ENCODE assay signal across 29 cellular contexts in the genomic region with DNA sequence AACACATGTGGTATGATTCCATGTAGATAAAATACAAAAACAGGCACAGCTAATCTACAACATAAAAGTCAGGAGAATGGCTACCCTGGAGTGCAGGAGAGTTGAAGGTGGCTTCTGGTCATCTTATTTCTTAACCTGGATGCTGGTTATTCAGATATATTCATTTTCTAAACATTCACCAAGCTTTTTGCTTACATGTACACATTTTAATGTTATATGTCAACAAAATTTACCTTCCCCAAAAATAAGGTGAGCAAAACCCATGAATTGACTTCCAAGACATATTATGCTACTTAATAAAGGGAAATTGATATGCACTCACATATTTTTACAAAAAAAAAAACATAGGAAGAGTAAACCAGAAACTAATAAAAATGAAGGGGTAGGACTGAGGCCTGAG.
"Had no signal": no experiment of that assay in that cellular context is flagged by ENCODE, and none has a peak within 500 bp of the region (broad histone marks: within the 10 kb centered on the region; RNA-seq: fewer than 3 reads in every experiment).

No MANE protein-coding gene starts in this region.

- H3K9me3 Mint-ChIP-seq: activated CD4-positive, alpha-beta memory T cell treated with anti-CD3 and anti-CD28 coated beads for 36 hours; activated CD4-positive, alpha-beta T cell treated with anti-CD3 and anti-CD28 coated beads, Interleukin-2, amount 10 ng/mL, durations not matched to agents 24 days and 14 days; activated naive CD4-positive, alpha-beta T cell treated with anti-CD3 and anti-CD28 coated beads, Interleukin-2, amount 10 ng/mL, durations not matched to agents 7 days and 5 days; activated naive CD8-positive, alpha-beta T cell treated with anti-CD3 and anti-CD28 coated beads, Interleukin-2, amount 10 ng/mL, durations not matched to agents 7 days and 5 days; activated T-cell treated with anti-CD3 and anti-CD28 coated beads, Interleukin-2, amount 50 U/mL, for 24 hours; brain; nephron progenitor cell had no signal

- H3K36me3 ChIP-seq: ascending aorta, cardiac muscle cell, right atrium auricular region, suprapubic skin, tibial artery, upper lobe of right lung, WERI-Rb-1 had no signal

- H3K27ac Mint-ChIP-seq: activated CD4-positive, alpha-beta memory T cell treated with anti-CD3 and anti-CD28 coated beads for 36 hours; activated CD4-positive, alpha-beta T cell treated with anti-CD3 and anti-CD28 coated beads, Interleukin-2, amount 10 ng/mL, durations not matched to agents 24 days and 14 days; activated naive CD4-positive, alpha-beta T cell treated with anti-CD3 and anti-CD28 coated beads, Interleukin-2, amount 10 ng/mL, durations not matched to agents 7 days and 5 days; activated naive CD8-positive, alpha-beta T cell treated with anti-CD3 and anti-CD28 coated beads, Interleukin-2, amount 10 ng/mL, durations not matched to agents 7 days and 5 days; activated T-cell treated with anti-CD3 and anti-CD28 coated beads, Interleukin-2, amount 50 U/mL, for 24 hours; brain had no signal

- DNase-seq: activated CD4-positive, alpha-beta memory T cell treated with anti-CD3 and anti-CD28 coated beads for 36 hours; activated CD4-positive, alpha-beta T cell treated with anti-CD3 and anti-CD28 coated beads, Interleukin-2, amount 10 ng/mL, durations not matched to agents 24 days and 14 days; activated CD4-positive, CD25-positive, alpha-beta regulatory T cell treated with anti-CD3 and anti-CD28 coated beads, Interleukin-2, amount 50 U/mL, for 72 hours; activated CD8-positive, alpha-beta memory T cell treated with anti-CD3 and anti-CD28 coated beads, Interleukin-2, amount 50 U/mL, for 4 hours; activated gamma-delta T cell; activated naive CD4-positive, alpha-beta T cell treated with anti-CD3 and anti-CD28 coated beads, Interleukin-2, amount 10 ng/mL, durations not matched to agents 7 days and 5 days; activated naive CD8-positive, alpha-beta T cell treated with anti-CD3 and anti-CD28 coated beads, Interleukin-2, amount 10 ng/mL, durations not matched to agents 7 days and 5 days; activated T-cell treated with anti-CD3 and anti-CD28 coated beads, Interleukin-2, amount 50 U/mL, for 24 hours; cortex of kidney; foreskin fibroblast; head of caudate nucleus; hippocampal formation; kidney; left colon; mammary epithelial cell; nephron progenitor cell; occipital lobe; stimulated activated CD4-positive, alpha-beta T cell treated with anti-CD3 and anti-CD28 coated beads, Interleukin-15, amount 100 ng/mL, for 24 hours; stimulated activated naive CD4-positive, alpha-beta T cell; T1000; tibial artery; upper lobe of right lung; WERI-Rb-1 had no signal

- H3K27ac ChIP-seq: ascending aorta, cardiac muscle cell, right atrium auricular region, suprapubic skin, tibial artery, upper lobe of right lung, WERI-Rb-1 had no signal

- H3K4me3 Mint-ChIP-seq: activated CD4-positive, alpha-beta memory T cell treated with anti-CD3 and anti-CD28 coated beads for 36 hours; activated CD4-positive, alpha-beta T cell treated with anti-CD3 and anti-CD28 coated beads, Interleukin-2, amount 10 ng/mL, durations not matched to agents 24 days and 14 days; activated naive CD4-positive, alpha-beta T cell treated with anti-CD3 and anti-CD28 coated beads, Interleukin-2, amount 10 ng/mL, durations not matched to agents 7 days and 5 days; activated T-cell treated with anti-CD3 and anti-CD28 coated beads, Interleukin-2, amount 50 U/mL, for 24 hours; brain; nephron progenitor cell had no signal

- H3K4me3 ChIP-seq: ascending aorta, cardiac muscle cell, right atrium auricular region, suprapubic skin, tibial artery, upper lobe of right lung had no signal

- H3K27me3 Mint-ChIP-seq: activated CD4-positive, alpha-beta memory T cell treated with anti-CD3 and anti-CD28 coated beads for 36 hours; activated naive CD4-positive, alpha-beta T cell treated with anti-CD3 and anti-CD28 coated beads, Interleukin-2, amount 10 ng/mL, durations not matched to agents 7 days and 5 days; activated naive CD8-positive, alpha-beta T cell treated with anti-CD3 and anti-CD28 coated beads, Interleukin-2, amount 10 ng/mL, durations not matched to agents 7 days and 5 days; activated T-cell treated with anti-CD3 and anti-CD28 coated beads, Interleukin-2, amount 50 U/mL, for 24 hours; brain had no signal

- H3K36me3 Mint-ChIP-seq: activated CD4-positive, alpha-beta memory T cell treated with anti-CD3 and anti-CD28 coated beads for 36 hours; activated naive CD4-positive, alpha-beta T cell treated with anti-CD3 and anti-CD28 coated beads, Interleukin-2, amount 10 ng/mL, durations not matched to agents 7 days and 5 days; activated naive CD8-positive, alpha-beta T cell treated with anti-CD3 and anti-CD28 coated beads, Interleukin-2, amount 10 ng/mL, durations not matched to agents 7 days and 5 days; brain had no signal

- ATAC-seq: esophagus mucosa, left colon, upper lobe of right lung had no signal

- H3K9me3 ChIP-seq: ascending aorta, right atrium auricular region, suprapubic skin, tibial artery, upper lobe of right lung had no signal

- H3K27me3 ChIP-seq: ascending aorta, cardiac muscle cell, right atrium auricular region, suprapubic skin, tibial artery, upper lobe of right lung had no signal
